17 cellular contexts compared by ENCODE assay signal in the genomic region with DNA sequence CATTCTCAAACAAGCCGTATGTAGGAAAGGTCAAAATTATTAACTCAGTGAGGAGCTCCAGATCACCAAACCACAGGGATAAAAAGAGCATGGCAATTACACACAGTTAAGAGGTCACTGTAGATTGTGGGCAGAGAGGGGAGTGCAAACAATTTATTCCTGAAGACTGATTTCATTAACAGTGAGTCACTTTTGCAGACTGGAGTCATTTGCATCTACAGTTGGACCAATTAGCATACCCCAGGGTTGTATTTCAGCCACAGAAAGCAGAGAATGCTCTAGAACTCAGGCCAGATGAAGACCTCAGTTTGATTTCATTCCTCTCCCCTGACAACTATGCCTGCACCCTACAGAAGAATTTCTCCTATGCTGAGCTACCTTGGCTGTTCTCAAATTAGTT. TPM values are rescaled to one million over a fixed set of nuclear protein-coding genes. Genes with fewer than 3 reads are reported as not detected.
DNase-seq lines count a peak whose midpoint lies in the region; ATAC-seq and TF ChIP-seq lines count a peak whose summit lies in the region.
"Had no signal": no experiment of that assay in that cellular context is flagged by ENCODE, and none has a peak within 500 bp of the region (broad histone marks: within the 10 kb centered on the region; RNA-seq: fewer than 3 reads in every experiment).

No MANE protein-coding gene starts in this region.

- no peak overlapping the region for H2AFZ ChIP-seq in SK-N-SH (ENCODE audit: low read depth)

- no TSS peak for BruUV-seq in A673 (replicated peaks; lab: Mats Ljungman, UMichigan)

- TF ChIP-seq CTCF in A673 (conservative IDR thresholded peaks at IDR 0.05; ENCODE audit: low read depth, low read length) (no peak), SK-N-SH (IDR thresholded peaks at IDR 0.05) (no peak)

- intact Hi-C loops in A673 (cut with micrococcal nuclease; ENCODE audit: unreplicated experiment) = no loop called here
- intact Hi-C loops in CD4-positive, alpha-beta memory T cell (cut with micrococcal nuclease) = no loop called here
- intact Hi-C loops in activated naive CD4-positive, alpha-beta T cell treated with anti-CD3 and anti-CD28 coated beads for 36 hours (cut with micrococcal nuclease) = no loop called here

- peaks cover 1 to 17% of the 10 kb centered on the region in 2 donors for H3K36me3 Mint-ChIP-seq in CD4-positive, alpha-beta memory T cell
- H3K36me3 Mint-ChIP-seq in activated naive CD4-positive, alpha-beta T cell treated with anti-CD3 and anti-CD28 coated beads for 36 hours (ENCODE audit: low read depth) = no peaks in the 10 kb centered on the region
- H3K36me3 Mint-ChIP-seq: activated naive CD8-positive, alpha-beta T cell treated with anti-CD3 and anti-CD28 coated beads for 36 hours had no signal

- no peak overlapping the region for H3K4me3 Mint-ChIP-seq in CD4-positive, alpha-beta memory T cell
- H3K4me3 Mint-ChIP-seq in activated naive CD4-positive, alpha-beta T cell treated with anti-CD3 and anti-CD28 coated beads for 36 hours = no peak overlapping the region
- H3K4me3 Mint-ChIP-seq: activated naive CD8-positive, alpha-beta T cell treated with anti-CD3 and anti-CD28 coated beads for 36 hours; dendritic cell treated with granulocyte-macrophage colony-stimulating factor and Interleukin-4, amounts not matched to agents 40 ng/mL and 50 ng/mL, for 4 days had no signal

- H3K27me3 Mint-ChIP-seq in CD4-positive, alpha-beta memory T cell = no peaks in the 10 kb centered on the region
- H3K27me3 Mint-ChIP-seq in activated naive CD4-positive, alpha-beta T cell treated with anti-CD3 and anti-CD28 coated beads for 36 hours (ENCODE audit: low read depth) = no peaks in the 10 kb centered on the region
- H3K27me3 Mint-ChIP-seq: activated naive CD8-positive, alpha-beta T cell treated with anti-CD3 and anti-CD28 coated beads for 36 hours; dendritic cell treated with granulocyte-macrophage colony-stimulating factor and Interleukin-4, amounts not matched to agents 40 ng/mL and 50 ng/mL, for 4 days had no signal

- H3K4me1 Mint-ChIP-seq in CD4-positive, alpha-beta memory T cell = peaks cover 0 to 1% (median 0%) of the 10 kb centered on the region in 4 donors
- H3K4me1 Mint-ChIP-seq in activated naive CD4-positive, alpha-beta T cell treated with anti-CD3 and anti-CD28 coated beads for 36 hours (ENCODE audit: low read depth) = peaks cover 4% of the 10 kb centered on the region

- ATAC-seq in GM18867 (IDR thresholded peaks at IDR 0.05; ENCODE audit: unreplicated experiment) = no peak

- H3K9me2 ChIP-seq in SK-N-SH = no peaks in the 10 kb centered on the region

- H3K27ac Mint-ChIP-seq in CD4-positive, alpha-beta memory T cell = no peak overlapping the region
- H3K27ac Mint-ChIP-seq in activated naive CD4-positive, alpha-beta T cell treated with anti-CD3 and anti-CD28 coated beads for 36 hours = no peak overlapping the region
- H3K27ac Mint-ChIP-seq: activated naive CD8-positive, alpha-beta T cell treated with anti-CD3 and anti-CD28 coated beads for 36 hours; dendritic cell treated with granulocyte-macrophage colony-stimulating factor and Interleukin-4, amounts not matched to agents 40 ng/mL and 50 ng/mL, for 4 days had no signal

- H3K4me2 ChIP-seq in SK-N-SH = no peak overlapping the region

- H3K36me3 ChIP-seq in A673 (ENCODE audit: insufficient read depth, low read length, poor library complexity, severe bottlenecking) (no peaks in the 10 kb centered on the region), SK-N-SH (replicated peaks in 1 of 2; ENCODE audit: control insufficient read depth in 1 of 2, insufficient read depth in 2 of 2, low read length in 1 of 2) (no peaks in the 10 kb centered on the region)
- H3K36me3 ChIP-seq in CD4-positive, alpha-beta memory T cell (ENCODE audit: insufficient read depth, low read length) = no peaks in the 10 kb centered on the region
- H3K36me3 ChIP-seq: tibial artery had no signal

- no peaks in the 10 kb centered on the region for H3F3A ChIP-seq in SK-N-SH (replicated peaks; ENCODE audit: insufficient read depth)

- no peaks in the 10 kb centered on the region for H3K9me3 ChIP-seq in A673 (ENCODE audit: low read depth, low read length, poor library complexity, severe bottlenecking)
- no peaks in the 10 kb centered on the region for H3K9me3 ChIP-seq in SK-N-SH
- H3K9me3 ChIP-seq in CD4-positive, alpha-beta memory T cell (ENCODE audit: control insufficient read depth in 1 of 2, low read length in 2 of 2) = no peaks in the 10 kb centered on the region
- H3K9me3 ChIP-seq: psoas muscle, tibial artery had no signal

- H3K27ac ChIP-seq in A673 (ENCODE audit: low read depth, low read length, poor library complexity, severe bottlenecking) = no peak overlapping the region
- peak overlapping the region; percentile 27 to 43 for H3K27ac ChIP-seq in SK-N-SH (ENCODE audit: low read depth in 2 of 2, low read length in 1 of 2)
- H3K27ac ChIP-seq in CD4-positive, alpha-beta memory T cell (ENCODE audit: low read depth, low read length) = no peak overlapping the region
- H3K27ac ChIP-seq: psoas muscle, SK-N-MC had no signal

- CTCF ChIA-PET in A673 (lab: Charles Lee) (no interaction called here), SK-N-SH (lab: Yijun Ruan, JAX) (interaction anchor here (0.7 to 4.6 kb wide), 2 partner anchors 9 to 290 kb away, joined by 4 to 28 read pairs; no protein-coding TSS in a partner anchor)
- CTCF ChIA-PET in CD4-positive, alpha-beta memory T cell (lab: Charles Lee; ENCODE audit: partially characterized antibody) = interaction anchor here (4.6 kb wide), 1 partner anchor 8 kb away, joined by 29 read pairs; no protein-coding TSS in a partner anchor
- CTCF ChIA-PET in activated naive CD4-positive, alpha-beta T cell treated with anti-CD3 and anti-CD28 coated beads for 36 hours (lab: Charles Lee) = interaction anchor here (0.7 to 1.8 kb wide), 4 partner anchors 8 to 290 kb away, joined by 3 to 9 read pairs (median 3); no protein-coding TSS in a partner anchor

- H3K4me3 ChIP-seq in A673 (ENCODE audit: low read depth, low read length, poor library complexity, severe bottlenecking) (no peak overlapping the region), SK-N-SH (ENCODE audit: low read depth in 2 of 2, low read length in 1 of 2) (no peak overlapping the region)
- no peak overlapping the region for H3K4me3 ChIP-seq in CD4-positive, alpha-beta memory T cell (ENCODE audit: low read length in 2 of 2)
- H3K4me3 ChIP-seq: psoas muscle, SK-N-MC, tibial artery had no signal

- TF ChIP-seq RAD21 in SK-N-SH (IDR thresholded peaks at IDR 0.05; ENCODE audit: low read length) = no peak

- H3K27me3 ChIP-seq in A673 (replicated peaks; ENCODE audit: insufficient read depth, low read depth, low read length, poor library complexity) = no peaks in the 10 kb centered on the region
- no peaks in the 10 kb centered on the region for H3K27me3 ChIP-seq in SK-N-SH (ENCODE audit: insufficient read depth)
- H3K27me3 ChIP-seq in CD4-positive, alpha-beta memory T cell (ENCODE audit: insufficient read depth, low read length) = no peaks in the 10 kb centered on the region
- H3K27me3 ChIP-seq: tibial artery had no signal

- WGBS in SK-N-SH (ENCODE audit: low lambda C conversion rate) = 32% methylated on average over 1 of the region's 1 CpG

- TF ChIP-seq EP300 in SK-N-SH (IDR thresholded peaks at IDR 0.05; ENCODE audit: borderline replicate concordance in 1 of 2, low read depth in 1 of 2, low read length in 1 of 2) = no peak

- H3K9ac ChIP-seq in SK-N-SH = no peak overlapping the region

- no peaks in the 10 kb centered on the region for H3K9me3 Mint-ChIP-seq in CD4-positive, alpha-beta memory T cell
- H3K9me3 Mint-ChIP-seq in activated naive CD4-positive, alpha-beta T cell treated with anti-CD3 and anti-CD28 coated beads for 36 hours = no peaks in the 10 kb centered on the region
- H3K9me3 Mint-ChIP-seq: activated naive CD8-positive, alpha-beta T cell treated with anti-CD3 and anti-CD28 coated beads for 36 hours; dendritic cell treated with granulocyte-macrophage colony-stimulating factor and Interleukin-4, amounts not matched to agents 40 ng/mL and 50 ng/mL, for 4 days had no signal

- POLR2A ChIA-PET in A673 (lab: Charles Lee; ENCODE audit: low non-redundant PET) (no interaction called here), SK-N-SH (lab: Yijun Ruan, JAX) (no interaction called here)
- POLR2A ChIA-PET in CD4-positive, alpha-beta memory T cell (lab: Charles Lee; ENCODE audit: partially characterized antibody) = no interaction called here

- no peaks in the 10 kb centered on the region for H3K79me2 ChIP-seq in SK-N-SH (ENCODE audit: insufficient read depth)

- DNase-seq in A673 (ENCODE audit: low spot score) (peak; percentile 11), H4 (ENCODE audit: low spot score) (peak; percentile 75), SK-N-SH (no peak), fibroblast of peridontal ligament (ENCODE audit: extremely low read depth) (peak; percentile 84), mucosa of gallbladder (ENCODE audit: low spot score) (no peak)
- DNase-seq in CD4-positive, alpha-beta memory T cell = no peak
- DNase-seq in activated naive CD4-positive, alpha-beta T cell treated with anti-CD3 and anti-CD28 coated beads for 36 hours = no peak
- DNase-seq: activated CD8-positive, alpha-beta memory T cell treated with anti-CD3 and anti-CD28 coated beads, Interleukin-2, amount 50 U/mL, for 48 hours; activated naive CD8-positive, alpha-beta T cell treated with anti-CD3 and anti-CD28 coated beads for 36 hours; DMS79 treated with DMSO at 0.1 percent for 48 hours; NCI-H2029 treated with DMSO at 0.1 percent for 48 hours; NK-92 treated with Interleukin-12 subunit alpha and Interleukin-12 subunit beta, amount 100 ng/mL, for 24 hours; psoas muscle; tibial artery had no signal

- H3K4me1 ChIP-seq in A673 (ENCODE audit: insufficient read depth, low read length, poor library complexity, severe bottlenecking) (no peaks in the 10 kb centered on the region), SK-N-SH (ENCODE audit: control insufficient read depth in 1 of 2, insufficient read depth in 2 of 2, low read depth in 1 of 2, low read length in 1 of 2) (peaks cover 5% of the 10 kb centered on the region in 2 experiments; a peak in 2 of 4 replicates)
- no peaks in the 10 kb centered on the region for H3K4me1 ChIP-seq in CD4-positive, alpha-beta memory T cell (ENCODE audit: insufficient read depth, low read length)
- H3K4me1 ChIP-seq: psoas muscle had no signal

- no peaks in the 10 kb centered on the region for H4K20me1 ChIP-seq in SK-N-SH (ENCODE audit: insufficient read depth)

TF ChIP-seq in SK-N-SH, 30 proteins besides CTCF, POLR2A, EP300 and RAD21 (continues in another document):
- no peak for TF ChIP-seq RCOR1 (IDR thresholded peaks at IDR 0.05; ENCODE audit: low read length)

RNA-seq across cellular contexts. Expression of a gene that starts 40.1 kb away (rescaled TPM):
- total RNA-seq in A673 (2021) (25.0 and 25.8 TPM in 2 replicates), mucosa of gallbladder (21.9 TPM)
- 40.8 and 51.6 TPM in 2 replicates for total RNA-seq in H4 (2014; rRNA removed; shearing (Covaris generic))
- polyA plus RNA-seq in SK-N-SH (2012; rRNA removed) = 10.6 and 13.3 TPM in 2 replicates
- 12.4 and 12.5 TPM in 2 replicates for polyA plus RNA-seq in SK-N-SH (2012; cell fraction: cytosol; rRNA removed)
- 13.4 and 18.9 TPM in 2 replicates for polyA plus RNA-seq in SK-N-SH (2012; cell fraction: nucleus; rRNA removed)
- 10 to 100 TPM; 11.1 to 11.5 TPM for total RNA-seq in CD4-positive, alpha-beta memory T cell
- 10 to 100 TPM; 10.2 to 12.9 TPM for polyA plus RNA-seq in CD4-positive, alpha-beta memory T cell
- total RNA-seq in activated naive CD4-positive, alpha-beta T cell treated with anti-CD3 and anti-CD28 coated beads for 36 hours = 10 to 100 TPM; 11.6 to 12.6 TPM

Comparison
In these comparisons a context has a peak if more than half of its experiments do, and no peak if none do; other contexts are left out.
1. DNase-seq: peak in A673 (single experiment), H4 (single experiment) and fibroblast of peridontal ligament (single experiment); none in SK-N-SH (single experiment), CD4-positive, alpha-beta memory T cell (0 of 5), mucosa of gallbladder (single experiment) and activated naive CD4-positive, alpha-beta T cell treated with anti-CD3 and anti-CD28 coated beads for 36 hours (single experiment).
2. H3K27ac ChIP-seq: peak in SK-N-SH (2 of 2); none in A673 (single experiment) and CD4-positive, alpha-beta memory T cell (single experiment).